Comparison of ENCODE assay signal across 21 cellular contexts in genomic region chr9:10005206-10005605, GRCh38.
DNase-seq lines count a peak whose midpoint lies in the region; ATAC-seq, FAIRE-seq and TF ChIP-seq lines count a peak whose summit lies in the region.
"Had no signal": no experiment of that assay in that cellular context is flagged by ENCODE, and none has a peak within 500 bp of the region (broad histone marks: within the 10 kb centered on the region; RNA-seq: fewer than 3 reads in every experiment).

No MANE protein-coding gene starts in this region.

- H3K36me3 ChIP-seq in adrenal gland (replicated peaks in 1 of 2): no peaks in the 10 kb centered on the region
- no peaks in the 10 kb centered on the region for H3K36me3 ChIP-seq in mesendoderm (ENCODE audit: control insufficient read depth, insufficient read depth, low read length)

- no peak for FAIRE-seq in GM12891 (lab: Jason Lieb, UNC)
- FAIRE-seq: GM12878, H54, RCC 7860 had no signal

- no peaks in the 10 kb centered on the region for H3K27me3 Mint-ChIP-seq in activated CD4-positive, alpha-beta memory T cell treated with anti-CD3 and anti-CD28 coated beads, Interleukin-2, amount 10 ng/mL, durations not matched to agents 7 days and 5 days
- H3K27me3 Mint-ChIP-seq: CD4-positive, alpha-beta T cell had no signal

- intact Hi-C loops in adrenal gland (cut with DNase I): no loop called here

- WGBS in adrenal gland, 4 donors: 0 to 10% (median 7%) methylated on average over 4 of the region's 4 CpGs
- no CpG with 5 or more reads among the region's 4 CpGs for WGBS in mesendoderm (ENCODE audit: extremely low coverage, insufficient coverage, low lambda C conversion rate)

- no peak overlapping the region for H2AK5ac ChIP-seq in mesendoderm (ENCODE audit: low read length)

- no peak overlapping the region for H4K5ac ChIP-seq in mesendoderm (ENCODE audit: low read length)

- no peak for ATAC-seq in HG02623 (IDR thresholded peaks at IDR 0.05; ENCODE audit: unreplicated experiment)
- ATAC-seq: GM12878, Right ventricle myocardium inferior had no signal

- H3K4ac ChIP-seq in mesendoderm (ENCODE audit: low read depth, low read length): no peak overlapping the region

- no peak overlapping the region for H2BK5ac ChIP-seq in mesendoderm (ENCODE audit: low read length)

- no peak overlapping the region for H3K4me2 ChIP-seq in mesendoderm (ENCODE audit: low read length)

- H2BK120ac ChIP-seq in mesendoderm (ENCODE audit: low read depth, low read length): peak overlapping the region; percentile 28

- no peaks in the 10 kb centered on the region for H3K4me1 ChIP-seq in adrenal gland (replicated peaks in 1 of 2)
- H3K4me1 ChIP-seq in mesendoderm (ENCODE audit: control insufficient read depth, low read depth, low read length): no peaks in the 10 kb centered on the region
- H3K4me1 ChIP-seq: Caco-2 had no signal

- no peak overlapping the region for H3K4me3 Mint-ChIP-seq in activated CD4-positive, alpha-beta memory T cell treated with anti-CD3 and anti-CD28 coated beads, Interleukin-2, amount 10 ng/mL, durations not matched to agents 7 days and 5 days
- H3K4me3 Mint-ChIP-seq: CD4-positive, alpha-beta T cell had no signal

- H3K79me2 ChIP-seq in mesendoderm (ENCODE audit: control insufficient read depth, insufficient read depth, low read length): no peaks in the 10 kb centered on the region

- H3K18ac ChIP-seq in mesendoderm (ENCODE audit: low read length): peak overlapping the region; percentile 60

- CTCF ChIA-PET in activated CD4-positive, alpha-beta memory T cell treated with anti-CD3 and anti-CD28 coated beads, Interleukin-2, amount 10 ng/mL, durations not matched to agents 7 days and 5 days (lab: Charles Lee): no interaction called here

- H3K9me3 ChIP-seq in adrenal gland (replicated peaks in 1 of 3): no peaks in the 10 kb centered on the region
- H3K9me3 ChIP-seq: Caco-2 had no signal

- DNase-seq in DMS 273 (lab: John Stamatoyannopoulos, UW; ENCODE audit: unreplicated experiment): peak; percentile 53
- DNase-seq in NCI-H446 (lab: John Stamatoyannopoulos, UW): peak; percentile 32 to 71
- peak in 4 of 7 donors; percentile 19 to 45 (median 30) for DNase-seq in adrenal gland
- no peak for DNase-seq in mesendoderm
- no peak for DNase-seq in GM12891 (ENCODE audit: insufficient read length, low spot score)
- no peak for DNase-seq in activated CD4-positive, alpha-beta memory T cell treated with anti-CD3 and anti-CD28 coated beads, Interleukin-2, amount 10 ng/mL, durations not matched to agents 7 days and 5 days
- DNase-seq: Caco-2; CD4-positive, alpha-beta T cell; DMS53; EL; KG1; MV-4-11; NCI-H187; NCI-H748 treated with DMSO at 0.1 percent for 48 hours; NK-92 treated with Interleukin-12 subunit alpha and Interleukin-12 subunit beta, amount 100 ng/mL, for 24 hours had no signal

- no peak overlapping the region for H3K56ac ChIP-seq in mesendoderm (ENCODE audit: low read length)

- no peak overlapping the region for H3K27ac ChIP-seq in adrenal gland
- H3K27ac ChIP-seq in mesendoderm (ENCODE audit: low read depth, low read length): no peak overlapping the region
- H3K27ac ChIP-seq: SK-N-MC had no signal

- H3K27ac Mint-ChIP-seq in activated CD4-positive, alpha-beta memory T cell treated with anti-CD3 and anti-CD28 coated beads, Interleukin-2, amount 10 ng/mL, durations not matched to agents 7 days and 5 days: no peak overlapping the region
- H3K27ac Mint-ChIP-seq: CD4-positive, alpha-beta T cell had no signal

- H3K9ac ChIP-seq in mesendoderm (ENCODE audit: low read length): no peak overlapping the region

- no peak overlapping the region for H3K23ac ChIP-seq in mesendoderm (ENCODE audit: low read length)

- no peaks in the 10 kb centered on the region for H3K9me3 Mint-ChIP-seq in activated CD4-positive, alpha-beta memory T cell treated with anti-CD3 and anti-CD28 coated beads, Interleukin-2, amount 10 ng/mL, durations not matched to agents 7 days and 5 days
- H3K9me3 Mint-ChIP-seq: CD4-positive, alpha-beta T cell had no signal

- no peaks in the 10 kb centered on the region for H3K36me3 Mint-ChIP-seq in activated CD4-positive, alpha-beta memory T cell treated with anti-CD3 and anti-CD28 coated beads, Interleukin-2, amount 10 ng/mL, durations not matched to agents 7 days and 5 days (ENCODE audit: low read depth)

- TF ChIP-seq POLR2A in adrenal gland (IDR thresholded peaks at IDR 0.05) (no peak), GM12891 (IDR thresholded peaks at IDR 0.05; ENCODE audit: low read depth, low read length) (no peak)

- H3K4me3 ChIP-seq in adrenal gland (no peak overlapping the region), mesendoderm (ENCODE audit: low read length) (no peak overlapping the region)
- H3K4me3 ChIP-seq: GM12878, SK-N-MC had no signal

- H3K79me1 ChIP-seq in mesendoderm (ENCODE audit: low read length): no peaks in the 10 kb centered on the region

- TF ChIP-seq CTCF in adrenal gland (IDR thresholded peaks at IDR 0.05): no peak

- H3K27me3 ChIP-seq in adrenal gland: no peaks in the 10 kb centered on the region
- no peaks in the 10 kb centered on the region for H3K27me3 ChIP-seq in mesendoderm (ENCODE audit: insufficient read depth, low read length, poor library complexity)

- no peak overlapping the region for H4K8ac ChIP-seq in mesendoderm (ENCODE audit: low read depth, low read length)

- POLR2A ChIA-PET in activated CD4-positive, alpha-beta memory T cell treated with anti-CD3 and anti-CD28 coated beads, Interleukin-2, amount 10 ng/mL, durations not matched to agents 7 days and 5 days (lab: Charles Lee): no interaction called here

- H3K4me1 Mint-ChIP-seq in activated CD4-positive, alpha-beta memory T cell treated with anti-CD3 and anti-CD28 coated beads, Interleukin-2, amount 10 ng/mL, durations not matched to agents 7 days and 5 days: no peaks in the 10 kb centered on the region

- H2BK15ac ChIP-seq in mesendoderm (replicated peaks; ENCODE audit: low read depth): no peak overlapping the region

TF ChIP-seq in GM12891, 5 proteins besides CTCF, POLR2A, EP300 and RAD21:
- TF ChIP-seq PAX5 (IDR thresholded peaks at IDR 0.05; ENCODE audit: insufficient read depth, low read length, severe bottlenecking) (no peak), TAF1 (IDR thresholded peaks at IDR 0.05; ENCODE audit: low read depth, low read length) (no peak), POLR2AphosphoS5 (IDR thresholded peaks at IDR 0.05; ENCODE audit: low read depth, low read length) (no peak)

Comparison
In these comparisons a context has a peak if more than half of its experiments do, and no peak if none do; other contexts are left out.
1. DNase-seq: peak in DMS 273 (single experiment), NCI-H446 (2 of 2) and adrenal gland (4 of 7); none in mesendoderm (single experiment), GM12891 (single experiment) and activated CD4-positive, alpha-beta memory T cell treated with anti-CD3 and anti-CD28 coated beads, Interleukin-2, amount 10 ng/mL, durations not matched to agents 7 days and 5 days (single experiment).